Comparison of ENCODE assay signal across 24 cellular contexts in the genomic region with DNA sequence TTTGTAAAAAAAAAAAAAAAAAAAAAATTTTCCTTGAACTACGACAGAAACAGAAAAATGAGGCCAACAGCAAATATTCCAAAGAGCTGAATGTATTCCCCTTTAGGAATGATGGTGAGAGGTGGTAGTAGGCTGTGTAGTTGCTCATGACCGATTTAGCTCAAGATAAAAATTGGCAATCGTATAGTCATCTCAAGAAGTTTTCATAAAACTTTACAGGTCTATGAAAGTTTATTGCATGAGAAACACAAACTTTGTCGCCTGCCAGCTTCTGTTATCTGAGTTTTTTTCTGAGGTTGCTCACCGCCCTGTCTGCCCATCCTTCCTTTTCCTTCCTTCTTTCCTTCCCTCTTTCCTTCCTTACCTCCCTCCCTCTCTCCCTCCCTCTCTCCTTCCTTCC.
DNase-seq lines count a peak whose midpoint lies in the region; ATAC-seq, FAIRE-seq and TF ChIP-seq lines count a peak whose summit lies in the region.
"Had no signal": no experiment of that assay in that cellular context is flagged by ENCODE, and none has a peak within 500 bp of the region (broad histone marks: within the 10 kb centered on the region; RNA-seq: fewer than 3 reads in every experiment).

No MANE protein-coding gene starts in this region.

- H3K27ac ChIP-seq in HepG2 (ENCODE audit: extremely low read length, insufficient read depth, low read length) (no peak overlapping the region), right lobe of liver (no peak overlapping the region), prostate gland (no peak overlapping the region)
- H3K27ac ChIP-seq: 22Rv1, A549, BLaER1 had no signal

- POLR2A ChIA-PET in HepG2 (lab: Yijun Ruan, JAX), result no interaction called here

- CTCF ChIA-PET in HepG2 (lab: Yijun Ruan, JAX; ENCODE audit: low intra/inter-chr PET ratio, low total read pairs), result no interaction called here

- ATAC-seq in HepG2 (no peak), right lobe of liver (no peak)
- ATAC-seq: A549, GM12878 had no signal

- no peak overlapping the region for H3K9ac ChIP-seq in HepG2 (ENCODE audit: insufficient read depth, low read depth, low read length)
- H3K9ac ChIP-seq: BLaER1 had no signal

- no peaks in the 10 kb centered on the region for H4K20me1 ChIP-seq in HepG2 (ENCODE audit: insufficient read depth, low read length)
- H4K20me1 ChIP-seq: BLaER1 had no signal

- intact Hi-C loops in HepG2 (cut with micrococcal nuclease; ENCODE audit: unreplicated experiment), result no loop called here
- intact Hi-C loops in right lobe of liver (cut with DNase I), result no loop called here
- intact Hi-C loops in prostate gland (cut with DNase I), result no loop called here

- no peaks in the 10 kb centered on the region for H3K79me2 ChIP-seq in HepG2 (ENCODE audit: insufficient read depth, low read length)

- FAIRE-seq in HepG2 (lab: Jason Lieb, UNC), result no peak
- FAIRE-seq: A549, GM12878, GM12892, GM18507 had no signal

- H3K9me3 ChIP-seq in HepG2 (ENCODE audit: low read length), result peaks cover 14% of the 10 kb centered on the region
- H3K9me3 ChIP-seq in right lobe of liver, result no peaks in the 10 kb centered on the region
- no peaks in the 10 kb centered on the region for H3K9me3 ChIP-seq in prostate gland
- H3K9me3 ChIP-seq: A549, BE2C, BLaER1 had no signal

- no TSS peak for BruUV-seq in HepG2 (replicated peaks; lab: Mats Ljungman, UMichigan)

- H3K4me3 ChIP-seq in HepG2 (replicated peaks in 1 of 3; ENCODE audit: insufficient read depth in 1 of 3, low read depth in 2 of 3, low read length in 3 of 3), result no peak overlapping the region
- H3K4me3 ChIP-seq in right lobe of liver, result no peak overlapping the region
- no peak overlapping the region for H3K4me3 ChIP-seq in prostate gland
- H3K4me3 ChIP-seq: A549, BLaER1, GM12878 had no signal

- 0% methylated on average over 5 of the region's 5 CpGs for WGBS in HepG2 (ENCODE audit: low lambda C conversion rate)
- WGBS in right lobe of liver (ENCODE audit: insufficient coverage, low coverage, low lambda C conversion rate, missing lambda C conversion rate), result 48% methylated on average over 5 of the region's 5 CpGs
- 13% methylated on average over 5 of the region's 5 CpGs for WGBS in prostate gland

- TF ChIP-seq CTCF in HepG2 (CRISPR knock-in tag; IDR thresholded peaks at IDR 0.05) (no peak), right lobe of liver (IDR thresholded peaks at IDR 0.05) (no peak), prostate gland (IDR thresholded peaks at IDR 0.05) (no peak)

- no peak for TF ChIP-seq EP300 in HepG2 (IDR thresholded peaks at IDR 0.05; ENCODE audit: low read depth in 2 of 2, low read length in 2 of 2)
- no peak for TF ChIP-seq EP300 in HepG2 (CRISPR knock-in tag; IDR thresholded peaks at IDR 0.05; ENCODE audit: borderline replicate concordance)

- no peak overlapping the region for H3K4me2 ChIP-seq in HepG2 (ENCODE audit: low read depth, low read length)
- H3K4me2 ChIP-seq: A549, BLaER1 had no signal

- no peak overlapping the region for H2AFZ ChIP-seq in HepG2 (ENCODE audit: low read length)

- H3K27me3 ChIP-seq in HepG2 (ENCODE audit: control insufficient read depth in 1 of 2, insufficient read depth in 2 of 2, low read length in 2 of 2) (no peaks in the 10 kb centered on the region), right lobe of liver (no peaks in the 10 kb centered on the region), prostate gland (replicated peaks; ENCODE audit: insufficient read depth) (no peaks in the 10 kb centered on the region)
- H3K27me3 ChIP-seq: BE2C, BLaER1 had no signal

- no peaks in the 10 kb centered on the region for H3K36me3 ChIP-seq in HepG2 (replicated peaks in 1 of 2; ENCODE audit: control insufficient read depth in 1 of 2, insufficient read depth in 2 of 2, low read length in 2 of 2)
- H3K36me3 ChIP-seq in right lobe of liver, result no peaks in the 10 kb centered on the region
- no peaks in the 10 kb centered on the region for H3K36me3 ChIP-seq in prostate gland
- H3K36me3 ChIP-seq: BE2C, BLaER1 had no signal

- H3K4me1 ChIP-seq in HepG2 (ENCODE audit: insufficient read depth, low read length) (no peaks in the 10 kb centered on the region), right lobe of liver (no peaks in the 10 kb centered on the region), prostate gland (replicated peaks) (no peaks in the 10 kb centered on the region)
- H3K4me1 ChIP-seq: A549, BE2C had no signal

- no peak for TF ChIP-seq RAD21 in HepG2 (CRISPR knock-in tag; IDR thresholded peaks at IDR 0.05)

- TF ChIP-seq POLR2A in HepG2 (IDR thresholded peaks at IDR 0.05; ENCODE audit: insufficient read depth in 1 of 2, low read depth in 2 of 2, low read length in 2 of 2) (no peak), right lobe of liver (IDR thresholded peaks at IDR 0.05) (no peak), prostate gland (IDR thresholded peaks at IDR 0.05) (no peak)

- DNase-seq in HepG2 (ENCODE audit: low spot score) (no peak), right lobe of liver (no peak), prostate gland (ENCODE audit: low spot score) (peak; percentile 32), AML-193 (lab: John Stamatoyannopoulos, UW) (no peak)
- DNase-seq in activated CD4-positive, alpha-beta T cell treated with anti-CD3 and anti-CD28 coated beads for 48 hours, result no peak
- DNase-seq: BE2C; C1 segment of cervical spinal cord; CD4-positive, alpha-beta memory T cell; CD4-positive, CD25-positive, alpha-beta regulatory T cell; CD8-positive, alpha-beta memory T cell; COR-L47; DMS 273 treated with DMSO at 0.1 percent for 48 hours; DMS153; DMS53; DMS79; DND-41; EL; GDM1 had no signal

- in situ Hi-C loops in HepG2 (cut with HindIII; ENCODE audit: extremely low pct_ligation_motif_present, low pct_unique_long_range_greater_than_20kb), result no loop called here

TF ChIP-seq in HepG2, 621 proteins besides CTCF, POLR2A, EP300 and RAD21:
- TF ChIP-seq, protein P1, sequence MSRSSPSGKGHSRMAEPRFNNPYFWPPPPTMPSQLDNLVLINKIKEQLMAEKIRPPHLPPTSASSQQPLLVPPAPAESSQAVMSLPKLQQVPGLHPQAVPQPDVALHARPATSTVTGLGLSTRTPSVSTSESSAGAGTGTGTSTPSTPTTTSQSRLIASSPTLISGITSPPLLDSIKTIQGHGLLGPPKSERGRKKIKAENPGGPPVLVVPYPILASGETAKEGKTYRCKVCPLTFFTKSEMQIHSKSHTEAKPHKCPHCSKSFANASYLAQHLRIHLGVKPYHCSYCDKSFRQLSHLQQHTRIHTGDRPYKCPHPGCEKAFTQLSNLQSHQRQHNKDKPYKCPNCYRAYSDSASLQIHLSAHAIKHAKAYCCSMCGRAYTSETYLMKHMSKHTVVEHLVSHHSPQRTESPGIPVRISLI (CRISPR knock-in tag; IDR thresholded peaks at IDR 0.05; ENCODE audit: borderline replicate concordance), result no peak
- TF ChIP-seq SNAPC2 (CRISPR knock-in tag; IDR thresholded peaks at IDR 0.05) (no peak), FOSL2 (CRISPR knock-in tag; IDR thresholded peaks at IDR 0.05) (no peak), PCBP2 (optimal IDR thresholded peaks at IDR 0.05; ENCODE audit: low read depth, low read length, poor library complexity, severe bottlenecking) (peak; percentile 85)
